Comparison of ENCODE assay signal across 23 cellular contexts in the genomic region with DNA sequence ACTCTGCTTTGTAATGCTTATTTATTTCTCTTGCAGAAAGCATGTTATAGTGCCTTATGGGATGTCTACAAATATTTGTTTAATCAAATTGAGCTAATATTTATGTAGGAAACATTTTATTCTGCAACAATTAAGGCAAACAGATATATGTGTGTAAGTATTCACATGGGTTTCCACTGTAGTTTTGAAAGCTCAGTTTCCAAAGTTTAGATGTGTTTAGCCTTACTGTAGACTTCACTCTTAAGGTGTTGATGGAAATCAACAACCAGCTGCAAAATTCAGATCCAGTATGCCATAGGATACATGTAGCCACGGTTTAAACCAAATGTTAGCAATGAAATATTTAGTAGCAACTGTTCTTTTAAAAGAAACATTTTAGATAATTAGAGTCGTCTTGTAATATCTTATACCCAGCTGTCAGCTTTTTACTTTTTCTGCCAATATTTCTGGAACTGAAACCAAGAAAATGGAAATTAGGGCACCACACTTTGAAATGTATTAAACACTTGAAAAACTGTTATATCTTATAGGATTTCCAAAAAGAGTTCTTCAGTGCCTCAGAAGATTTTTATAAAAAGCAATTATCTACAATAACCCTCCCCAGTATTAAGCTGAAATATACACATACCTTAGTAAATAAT. TPM values are rescaled to one million over a fixed set of nuclear protein-coding genes. Genes with fewer than 3 reads are reported as not detected.
A peak's percentile ranks its signal among the peaks of the same experiment; 100 is the strongest.
DNase-seq lines count a peak whose midpoint lies in the region; ATAC-seq and TF ChIP-seq lines count a peak whose summit lies in the region.
"Had no signal": no experiment of that assay in that cellular context is flagged by ENCODE, and none has a peak within 500 bp of the region (broad histone marks: within the 10 kb centered on the region; RNA-seq: fewer than 3 reads in every experiment).

No MANE protein-coding gene starts in this region.

- H3K4me1 ChIP-seq in OCI-LY1 (ENCODE audit: insufficient read depth, low read length, severe bottlenecking) (peaks cover 27% of the 10 kb centered on the region), ovary (ENCODE audit: insufficient read depth) (peaks cover 6% of the 10 kb centered on the region)
- H3K4me1 ChIP-seq: BE2C, HAP-1 had no signal

- peak; percentile 47 for ATAC-seq in HG02759 (IDR thresholded peaks at IDR 0.05; ENCODE audit: unreplicated experiment)
- no peak for ATAC-seq in GM19328 (IDR thresholded peaks at IDR 0.05; ENCODE audit: unreplicated experiment)
- ATAC-seq in esophagus mucosa = no peak
- ATAC-seq: activated T-helper 17 cell treated with anti-CD3 and anti-CD28 coated beads, Interleukin-2, amount 50 U/mL, for 72 hours; left lobe of liver; psoas muscle; SK-N-SH treated with all-trans-retinoic acid at 6 μM for 48 hours had no signal

- TF ChIP-seq POLR2A in ovary (IDR thresholded peaks at IDR 0.05) = no peak

- intact Hi-C loops in ovary (cut with DNase I) = no loop called here

- no peak for TF ChIP-seq EP300 in ovary (IDR thresholded peaks at IDR 0.05)

- H3K9me2 ChIP-seq in OCI-LY1 (ENCODE audit: low read depth, low read length) = no peaks in the 10 kb centered on the region

- no peak overlapping the region for H2AFZ ChIP-seq in OCI-LY1 (ENCODE audit: low read length)

- peak overlapping the region; percentile 47 for H3K4me2 ChIP-seq in OCI-LY1 (ENCODE audit: low read length)

- TF ChIP-seq CTCF in OCI-LY1 (IDR thresholded peaks at IDR 0.05; ENCODE audit: low read length) (no peak), ovary (IDR thresholded peaks at IDR 0.05) (no peak)

- H3K27me3 ChIP-seq in OCI-LY1 (ENCODE audit: insufficient read depth, low read length) = no peaks in the 10 kb centered on the region
- no peaks in the 10 kb centered on the region for H3K27me3 ChIP-seq in ovary
- H3K27me3 ChIP-seq: BE2C, esophagus muscularis mucosa had no signal

- peak overlapping the region; percentile 21; the same call in 1 of the 2 replicates for H3K9ac ChIP-seq in OCI-LY1 (ENCODE audit: low read length)

- H3K4me3 ChIP-seq in OCI-LY1 (ENCODE audit: low read depth, low read length, poor library complexity, severe bottlenecking) = no peak overlapping the region
- no peak overlapping the region for H3K4me3 ChIP-seq in ovary
- H3K4me3 ChIP-seq: coronary artery, esophagus muscularis mucosa, HAP-1, psoas muscle had no signal

- no peaks in the 10 kb centered on the region for H4K20me1 ChIP-seq in OCI-LY1 (ENCODE audit: insufficient read depth, low read length)

- H3K79me2 ChIP-seq in OCI-LY1 (ENCODE audit: insufficient read depth, low read length) = peaks cover 48% of the 10 kb centered on the region

- H3K27ac ChIP-seq in OCI-LY1 (ENCODE audit: low read depth, low read length, poor library complexity, severe bottlenecking) = peak overlapping the region; percentile 64
- H3K27ac ChIP-seq in ovary = no peak overlapping the region
- H3K27ac ChIP-seq: coronary artery, esophagus muscularis mucosa, psoas muscle had no signal

- H3K9me3 ChIP-seq in OCI-LY1 (ENCODE audit: low read length) (peaks cover 4% of the 10 kb centered on the region; the same call in 1 of the 2 replicates), ovary (no peaks in the 10 kb centered on the region)
- H3K9me3 ChIP-seq: BE2C, HAP-1 had no signal

- 4 to 7% (median 5%) methylated on average over 2 of the region's 2 CpGs for WGBS in ovary, 3 donors

- DNase-seq in NOMO-1 treated with DMSO at 0.1 percent for 48 hours (lab: John Stamatoyannopoulos, UW; ENCODE audit: unreplicated experiment) = peak; percentile 15
- no peak for DNase-seq in NOMO-1 treated with dmso at 0.1 percent for 144 hours (lab: John Stamatoyannopoulos, UW; ENCODE audit: unreplicated experiment)
- DNase-seq in ovary = no peak
- DNase-seq in T-helper 9 cell = no peak
- DNase-seq: anterior cingulate cortex; BE2C; DMS79 treated with DMSO at 0.1 percent for 48 hours; hypothalamus; NCI-H1436 treated with DMSO at 0.1 percent for 48 hours; NCI-H510A; NK-92 treated with Interleukin-12 subunit alpha and Interleukin-12 subunit beta, amount 100 ng/mL, for 24 hours; psoas muscle; trophoblast cell had no signal

- H3K36me3 ChIP-seq in OCI-LY1 (ENCODE audit: insufficient read depth, low read length) = no peaks in the 10 kb centered on the region
- H3K36me3 ChIP-seq in ovary = no peaks in the 10 kb centered on the region
- H3K36me3 ChIP-seq: BE2C, esophagus muscularis mucosa, HAP-1 had no signal

- no peaks in the 10 kb centered on the region for H3F3A ChIP-seq in OCI-LY1 (ENCODE audit: insufficient read depth, low read length)

RNA-seq across cellular contexts. Expression of gene PIK3CA, which starts 18.5 kb away (rescaled TPM):
- total RNA-seq in ovary (10 to 100 TPM; 15.0 to 29.7 (median 23.2) TPM), esophagus mucosa (12.5 TPM)
- 10 to 100 TPM in 1 of 2 donors, 1 to 10 TPM in 1; 8.9 to 14.6 TPM for polyA plus RNA-seq in ovary
